In genomic region chr22:36454916-36455570, GRCh38 we compare ENCODE assay signal across 8 cellular contexts. TPM values are rescaled to one million over a fixed set of nuclear protein-coding genes. Genes with fewer than 3 reads are reported as not detected.
DNase-seq lines count a peak whose midpoint lies in the region; ATAC-seq and TF ChIP-seq lines count a peak whose summit lies in the region.

No MANE protein-coding gene starts in this region.

- TF ChIP-seq CTCF in esophagus squamous epithelium (IDR thresholded peaks at IDR 0.05): peak in 3 of 6 experiments; percentile 7 to 30 (median 22)

- intact Hi-C loops in esophagus squamous epithelium (cut with DNase I): loop anchor here (5.0 kb wide), 1 partner anchor 68 kb away; the partner anchor contains the start of gene MYH9

- peak; percentile 93 for DNase-seq in OCI-M1 (lab: John Stamatoyannopoulos, UW)
- peak; percentile 97 to 98 for DNase-seq in activated T-cell treated with anti-CD3 and anti-CD28 coated beads, Interleukin-2, amount 50 U/mL, for 72 hours
- peak; percentile 59 for DNase-seq in esophagus squamous epithelium (lab: John Stamatoyannopoulos, UW)
- peak; percentile 51 for DNase-seq in myocyte (ENCODE audit: low read depth)
- peak; percentile 85 for DNase-seq in stimulated activated CD8-positive, alpha-beta memory T cell treated with anti-CD3 and anti-CD28 coated beads, Interleukin-7, amount 100 ng/mL, for 24 hours (ENCODE audit: low read depth)

- H3K27me3 ChIP-seq in BLaER1 (no peaks in the 10 kb centered on the region), HUES64 (ENCODE audit: insufficient read depth, low read length) (no peaks in the 10 kb centered on the region), esophagus squamous epithelium (no peaks in the 10 kb centered on the region)

- WGBS in HUES64: 2% methylated on average over 61 of the region's 61 CpGs
- WGBS in esophagus squamous epithelium, 2 donors: 1% methylated on average over 23 of the region's 61 CpGs; no CpG with 5 or more reads in 1 of the 2 donors

- ATAC-seq in GM19395 (IDR thresholded peaks at IDR 0.05; ENCODE audit: unreplicated experiment): peak; percentile 54
- peak; percentile 81 to 84 for ATAC-seq in activated T-cell treated with anti-CD3 and anti-CD28 coated beads, Interleukin-2, amount 50 U/mL, for 72 hours (replicated peaks in 1 of 2)

- H3K4me3 Mint-ChIP-seq in activated T-cell treated with anti-CD3 and anti-CD28 coated beads, Interleukin-2, amount 50 U/mL, for 72 hours: peak overlapping the region; percentile 62 to 73

- H3K4me2 ChIP-seq in BLaER1: peak overlapping the region; percentile 98

- H3K36me3 Mint-ChIP-seq in activated T-cell treated with anti-CD3 and anti-CD28 coated beads, Interleukin-2, amount 50 U/mL, for 72 hours (ENCODE audit: insufficient read depth in 2 of 2): no peaks in the 10 kb centered on the region

- H3K36me3 ChIP-seq in BLaER1: no peaks in the 10 kb centered on the region
- H3K36me3 ChIP-seq in HUES64 (ENCODE audit: insufficient read depth, low read length): no peaks in the 10 kb centered on the region
- no peaks in the 10 kb centered on the region for H3K36me3 ChIP-seq in esophagus squamous epithelium

- no peaks in the 10 kb centered on the region for H4K20me1 ChIP-seq in BLaER1

- H3K27ac Mint-ChIP-seq in activated T-cell treated with anti-CD3 and anti-CD28 coated beads, Interleukin-2, amount 50 U/mL, for 72 hours: no peak overlapping the region

- no peaks in the 10 kb centered on the region for H3K9me3 ChIP-seq in BLaER1
- no peaks in the 10 kb centered on the region for H3K9me3 ChIP-seq in HUES64 (ENCODE audit: insufficient read depth, low read depth, low read length)
- no peaks in the 10 kb centered on the region for H3K9me3 ChIP-seq in esophagus squamous epithelium

- TF ChIP-seq POLR2A in esophagus squamous epithelium (IDR thresholded peaks at IDR 0.05): peak in 3 of 4 donors; percentile 51 to 93 (median 75)

- peaks cover 49% of the 10 kb centered on the region for H3K4me1 Mint-ChIP-seq in activated T-cell treated with anti-CD3 and anti-CD28 coated beads, Interleukin-2, amount 50 U/mL, for 72 hours (ENCODE audit: low read depth)

- peaks cover 99% of the 10 kb centered on the region for H3K4me1 ChIP-seq in BLaER1
- H3K4me1 ChIP-seq in HUES64 (ENCODE audit: insufficient read depth, low read length): peaks cover 17% of the 10 kb centered on the region
- peaks cover 25 to 78% (median 52%) of the 10 kb centered on the region in 3 donors for H3K4me1 ChIP-seq in esophagus squamous epithelium

- peak overlapping the region; percentile 77 for H3K9ac ChIP-seq in BLaER1
- H3K9ac ChIP-seq in HUES64 (ENCODE audit: low read depth, low read length): peak overlapping the region; percentile 73

- H3K27me3 Mint-ChIP-seq in activated T-cell treated with anti-CD3 and anti-CD28 coated beads, Interleukin-2, amount 50 U/mL, for 72 hours (ENCODE audit: low read depth): no peaks in the 10 kb centered on the region

- peak overlapping the region; percentile 60 for H3K4me3 ChIP-seq in BLaER1
- H3K4me3 ChIP-seq in HUES64 (ENCODE audit: low read length): peak overlapping the region; percentile 50
- H3K4me3 ChIP-seq in esophagus squamous epithelium: peak overlapping the region; percentile 43 to 71 (median 52)

- H3K27ac ChIP-seq in BLaER1 (peak overlapping the region; percentile 87), HUES64 (ENCODE audit: low read depth, low read length) (peak overlapping the region; percentile 85), esophagus squamous epithelium (peak overlapping the region; percentile 79 to 94 (median 90))

- H3K9me3 Mint-ChIP-seq in activated T-cell treated with anti-CD3 and anti-CD28 coated beads, Interleukin-2, amount 50 U/mL, for 72 hours: no peaks in the 10 kb centered on the region

RNA-seq across cellular contexts. Expression of gene TXN2, which starts 26.4 kb away (rescaled TPM):
- polyA plus RNA-seq in HUES64 (2013, experiment 1 of 2): 50.6 TPM
- polyA plus RNA-seq in HUES64 (2013, experiment 2 of 2): 59.2 TPM
- total RNA-seq in activated T-cell treated with anti-CD3 and anti-CD28 coated beads, Interleukin-2, amount 50 U/mL, for 72 hours: 100 to 1,000 TPM; 115 TPM
- total RNA-seq in esophagus squamous epithelium (10 to 100 TPM; 58.4 to 88.4 (median 72.3) TPM), myocyte (38.7 and 44.6 TPM in 2 replicates)
- polyA plus RNA-seq in myocyte (2012): 97.4 TPM

RNA-seq across cellular contexts. Expression of gene FOXRED2, which starts 51.8 kb away (rescaled TPM):
- 19.4 TPM for polyA plus RNA-seq in HUES64 (2013, experiment 1 of 2)
- polyA plus RNA-seq in HUES64 (2013, experiment 2 of 2): 22.1 TPM
- total RNA-seq in activated T-cell treated with anti-CD3 and anti-CD28 coated beads, Interleukin-2, amount 50 U/mL, for 72 hours: 10 to 100 TPM; 12.6 to 19.3 TPM
- total RNA-seq in esophagus squamous epithelium (10 to 100 TPM in 2 of 4 donors, 1 to 10 TPM in 2; 3.8 to 21.0 (median 7.6) TPM), myocyte (12.2 and 13.8 TPM in 2 replicates)
- polyA plus RNA-seq in myocyte (2012): 7.0 TPM

Comparison
In these comparisons a context has a peak if more than half of its experiments do, and no peak if none do; other contexts are left out.
1. Peak in every context shown above with its lines: DNase-seq, ATAC-seq, H3K4me3 ChIP-seq and H3K27ac ChIP-seq.